29 cellular contexts compared by ENCODE assay signal in genomic region chr5:178796165-178796945, GRCh38.
"Had no signal": no experiment of that assay in that cellular context is flagged by ENCODE, and none has a peak within 500 bp of the region (broad histone marks: within the 10 kb centered on the region; RNA-seq: fewer than 3 reads in every experiment).

No MANE protein-coding gene starts in this region.

- H3K27ac Mint-ChIP-seq: activated CD4-positive, alpha-beta memory T cell treated with anti-CD3 and anti-CD28 coated beads, Interleukin-2, amount 10 ng/mL, durations not matched to agents 7 days and 5 days; activated CD4-positive, alpha-beta T cell treated with anti-CD3 and anti-CD28 coated beads for 36 hours; activated CD4-positive, alpha-beta T cell treated with anti-CD3 and anti-CD28 coated beads, Interleukin-2, amount 10 ng/mL, durations not matched to agents 24 days and 14 days; activated naive CD4-positive, alpha-beta T cell treated with anti-CD3 and anti-CD28 coated beads, Interleukin-2, amount 10 ng/mL, durations not matched to agents 7 days and 5 days; activated naive CD8-positive, alpha-beta T cell treated with anti-CD3 and anti-CD28 coated beads, Interleukin-2, amount 10 ng/mL, durations not matched to agents 7 days and 5 days; activated T-cell treated with anti-CD3 and anti-CD28 coated beads, Interleukin-2, amount 50 U/mL, for 24 hours; activated T-cell treated with anti-CD3 and anti-CD28 coated beads, Interleukin-2, amount 50 U/mL, for 72 hours; brain; effector memory CD8-positive, alpha-beta T cell had no signal

- H3K9me3 Mint-ChIP-seq: central memory CD8-positive, alpha-beta T cell had no signal

- H3K36me3 Mint-ChIP-seq: activated naive CD4-positive, alpha-beta T cell treated with anti-CD3 and anti-CD28 coated beads, Interleukin-2, amount 10 ng/mL, durations not matched to agents 7 days and 5 days; activated naive CD4-positive, alpha-beta T cell treated with anti-CD3 and anti-CD28 coated beads, Interleukin-2, amount 50 U/mL, for 72 hours; activated naive CD8-positive, alpha-beta T cell treated with anti-CD3 and anti-CD28 coated beads, Interleukin-2, amount 10 ng/mL, durations not matched to agents 7 days and 5 days; brain had no signal

- ATAC-seq: effector memory CD8-positive, alpha-beta T cell; gastroesophageal sphincter had no signal

- H3K27ac ChIP-seq: ascending aorta, epithelial cell of prostate, esophagus squamous epithelium, gastroesophageal sphincter had no signal

- H3K27me3 Mint-ChIP-seq: activated CD4-positive, alpha-beta memory T cell treated with anti-CD3 and anti-CD28 coated beads, Interleukin-2, amount 10 ng/mL, durations not matched to agents 7 days and 5 days; activated CD4-positive, alpha-beta T cell treated with anti-CD3 and anti-CD28 coated beads, Interleukin-2, amount 10 ng/mL, durations not matched to agents 24 days and 14 days; activated naive CD4-positive, alpha-beta T cell treated with anti-CD3 and anti-CD28 coated beads, Interleukin-2, amount 10 ng/mL, durations not matched to agents 7 days and 5 days; activated naive CD8-positive, alpha-beta T cell treated with anti-CD3 and anti-CD28 coated beads, Interleukin-2, amount 10 ng/mL, durations not matched to agents 7 days and 5 days had no signal

- H3K4me3 ChIP-seq: ascending aorta, esophagus squamous epithelium, gastroesophageal sphincter had no signal

- FAIRE-seq: colon, endometrium, endothelial cell of umbilical vein had no signal

- H3K9me3 ChIP-seq: ascending aorta, esophagus squamous epithelium, gastroesophageal sphincter had no signal

- H3K27me3 ChIP-seq: ascending aorta had no signal

- H3K4me1 Mint-ChIP-seq: activated CD4-positive, alpha-beta memory T cell treated with anti-CD3 and anti-CD28 coated beads, Interleukin-2, amount 10 ng/mL, durations not matched to agents 7 days and 5 days; activated CD4-positive, alpha-beta T cell treated with anti-CD3 and anti-CD28 coated beads for 36 hours; activated CD4-positive, alpha-beta T cell treated with anti-CD3 and anti-CD28 coated beads, Interleukin-2, amount 10 ng/mL, durations not matched to agents 24 days and 14 days; activated naive CD4-positive, alpha-beta T cell treated with anti-CD3 and anti-CD28 coated beads, Interleukin-2, amount 10 ng/mL, durations not matched to agents 7 days and 5 days; brain; central memory CD8-positive, alpha-beta T cell had no signal

- H3K4me3 Mint-ChIP-seq: activated CD4-positive, alpha-beta memory T cell treated with anti-CD3 and anti-CD28 coated beads, Interleukin-2, amount 10 ng/mL, durations not matched to agents 7 days and 5 days; activated CD4-positive, alpha-beta T cell treated with anti-CD3 and anti-CD28 coated beads for 36 hours; activated CD4-positive, alpha-beta T cell treated with anti-CD3 and anti-CD28 coated beads, Interleukin-2, amount 10 ng/mL, durations not matched to agents 24 days and 14 days; activated naive CD4-positive, alpha-beta T cell treated with anti-CD3 and anti-CD28 coated beads, Interleukin-2, amount 10 ng/mL, durations not matched to agents 7 days and 5 days; activated naive CD8-positive, alpha-beta T cell treated with anti-CD3 and anti-CD28 coated beads, Interleukin-2, amount 10 ng/mL, durations not matched to agents 7 days and 5 days; activated T-cell treated with anti-CD3 and anti-CD28 coated beads, Interleukin-2, amount 50 U/mL, for 24 hours; activated T-cell treated with anti-CD3 and anti-CD28 coated beads, Interleukin-2, amount 50 U/mL, for 72 hours; brain; central memory CD8-positive, alpha-beta T cell; effector memory CD8-positive, alpha-beta T cell had no signal

- H3K36me3 ChIP-seq: ascending aorta, esophagus squamous epithelium, gastroesophageal sphincter had no signal

- DNase-seq: activated CD4-positive, alpha-beta memory T cell treated with anti-CD3 and anti-CD28 coated beads, Interleukin-2, amount 10 ng/mL, durations not matched to agents 7 days and 5 days; activated CD4-positive, alpha-beta T cell treated with anti-CD3 and anti-CD28 coated beads, Interleukin-2, amount 10 ng/mL, durations not matched to agents 24 days and 14 days; activated CD4-positive, CD25-positive, alpha-beta regulatory T cell; activated CD4-positive, CD25-positive, alpha-beta regulatory T cell treated with anti-CD3 and anti-CD28 coated beads, Interleukin-2, amount 50 U/mL, for 72 hours; activated CD8-positive, alpha-beta memory T cell treated with anti-CD3 and anti-CD28 coated beads, Interleukin-2, amount 50 U/mL, for 48 hours; activated gamma-delta T cell; activated naive CD4-positive, alpha-beta T cell; activated naive CD4-positive, alpha-beta T cell treated with anti-CD3 and anti-CD28 coated beads, Interleukin-2, amount 10 ng/mL, durations not matched to agents 7 days and 5 days; activated naive CD8-positive, alpha-beta T cell treated with anti-CD3 and anti-CD28 coated beads, Interleukin-2, amount 10 ng/mL, durations not matched to agents 7 days and 5 days; activated T-cell treated with anti-CD3 and anti-CD28 coated beads for 4 hours; activated T-cell treated with anti-CD3 and anti-CD28 coated beads, Interleukin-2, amount 50 U/mL, for 24 hours; cortex of kidney; dermis blood vessel endothelial cell; effector CD4-positive, alpha-beta T cell; effector memory CD8-positive, alpha-beta T cell; esophagus squamous epithelium; foreskin melanocyte; T-helper 2 cell had no signal

- H3K4me1 ChIP-seq: ascending aorta, esophagus squamous epithelium, gastroesophageal sphincter had no signal
